Comparison of ENCODE assay signal across 2 cellular contexts in the genomic region with DNA sequence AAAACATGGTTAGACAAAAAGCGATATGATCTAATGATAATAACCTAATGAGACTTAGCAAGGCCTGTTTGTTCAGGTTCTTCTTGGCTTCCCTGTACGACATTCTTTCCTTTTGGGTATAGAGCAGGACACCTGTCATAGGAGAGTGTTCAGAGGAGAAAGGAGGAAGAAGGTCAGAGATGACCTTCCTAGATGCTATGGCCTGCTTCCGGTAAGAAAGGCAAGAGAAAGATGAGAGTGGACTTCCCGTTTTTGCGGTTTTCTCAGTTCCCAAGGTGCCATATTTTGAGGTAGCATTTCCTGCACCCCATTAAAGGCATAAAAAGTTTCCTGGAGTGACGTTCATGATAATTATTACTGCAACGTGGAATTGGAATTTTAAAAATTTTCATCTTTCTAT.
TF ChIP-seq lines count a peak whose summit lies in the region.

No MANE protein-coding gene starts in this region.

TF ChIP-seq in GM12891, 5 proteins besides CTCF, POLR2A, EP300 and RAD21:
- TF ChIP-seq SPI1 (IDR thresholded peaks at IDR 0.05; ENCODE audit: low read depth, low read length): peak; percentile 42; the same call in 1 of the 2 replicates
- TF ChIP-seq PAX5 (IDR thresholded peaks at IDR 0.05; ENCODE audit: insufficient read depth, low read length, severe bottlenecking): no peak
- no peak for TF ChIP-seq POLR2AphosphoS5 (IDR thresholded peaks at IDR 0.05; ENCODE audit: low read depth, low read length)
- TF ChIP-seq POU2F2 (IDR thresholded peaks at IDR 0.05; ENCODE audit: low read depth, low read length): no peak
- no peak for TF ChIP-seq TAF1 (IDR thresholded peaks at IDR 0.05; ENCODE audit: low read depth, low read length)

TF ChIP-seq in K562, 482 proteins besides CTCF, POLR2A, EP300 and RAD21:
- TF ChIP-seq ETV6 (IDR thresholded peaks at IDR 0.05; ENCODE audit: borderline replicate concordance in 1 of 2, low read depth in 2 of 2, low read length in 1 of 2) (0 out of 4 replicates have a peak, but pooled peaks of 1 of the 2 experiments have one; percentile 35), ETV6 (CRISPR knock-in tag; IDR thresholded peaks at IDR 0.05; ENCODE audit: borderline replicate concordance) (no peak), SPI1 (IDR thresholded peaks at IDR 0.05; ENCODE audit: borderline replicate concordance, low read depth, low read length) (peak; percentile 62; the same call in 1 of the 2 replicates), MCM5 (IDR thresholded peaks at IDR 0.05; ENCODE audit: low read depth) (no peak), ARID2 (IDR thresholded peaks at IDR 0.05) (no peak), BDP1 (IDR thresholded peaks at IDR 0.05; ENCODE audit: insufficient read depth, insufficient read length) (no peak), NFIC (IDR thresholded peaks at IDR 0.05) (no peak), HMG20A (CRISPR knock-in tag; conservative IDR thresholded peaks at IDR 0.05) (no peak), TGIF2 (CRISPR knock-in tag; IDR thresholded peaks at IDR 0.05) (no peak), TBL1XR1 (IDR thresholded peaks at IDR 0.05; ENCODE audit: low read length in 2 of 2) (no peak)
- TF ChIP-seq, protein P1, sequence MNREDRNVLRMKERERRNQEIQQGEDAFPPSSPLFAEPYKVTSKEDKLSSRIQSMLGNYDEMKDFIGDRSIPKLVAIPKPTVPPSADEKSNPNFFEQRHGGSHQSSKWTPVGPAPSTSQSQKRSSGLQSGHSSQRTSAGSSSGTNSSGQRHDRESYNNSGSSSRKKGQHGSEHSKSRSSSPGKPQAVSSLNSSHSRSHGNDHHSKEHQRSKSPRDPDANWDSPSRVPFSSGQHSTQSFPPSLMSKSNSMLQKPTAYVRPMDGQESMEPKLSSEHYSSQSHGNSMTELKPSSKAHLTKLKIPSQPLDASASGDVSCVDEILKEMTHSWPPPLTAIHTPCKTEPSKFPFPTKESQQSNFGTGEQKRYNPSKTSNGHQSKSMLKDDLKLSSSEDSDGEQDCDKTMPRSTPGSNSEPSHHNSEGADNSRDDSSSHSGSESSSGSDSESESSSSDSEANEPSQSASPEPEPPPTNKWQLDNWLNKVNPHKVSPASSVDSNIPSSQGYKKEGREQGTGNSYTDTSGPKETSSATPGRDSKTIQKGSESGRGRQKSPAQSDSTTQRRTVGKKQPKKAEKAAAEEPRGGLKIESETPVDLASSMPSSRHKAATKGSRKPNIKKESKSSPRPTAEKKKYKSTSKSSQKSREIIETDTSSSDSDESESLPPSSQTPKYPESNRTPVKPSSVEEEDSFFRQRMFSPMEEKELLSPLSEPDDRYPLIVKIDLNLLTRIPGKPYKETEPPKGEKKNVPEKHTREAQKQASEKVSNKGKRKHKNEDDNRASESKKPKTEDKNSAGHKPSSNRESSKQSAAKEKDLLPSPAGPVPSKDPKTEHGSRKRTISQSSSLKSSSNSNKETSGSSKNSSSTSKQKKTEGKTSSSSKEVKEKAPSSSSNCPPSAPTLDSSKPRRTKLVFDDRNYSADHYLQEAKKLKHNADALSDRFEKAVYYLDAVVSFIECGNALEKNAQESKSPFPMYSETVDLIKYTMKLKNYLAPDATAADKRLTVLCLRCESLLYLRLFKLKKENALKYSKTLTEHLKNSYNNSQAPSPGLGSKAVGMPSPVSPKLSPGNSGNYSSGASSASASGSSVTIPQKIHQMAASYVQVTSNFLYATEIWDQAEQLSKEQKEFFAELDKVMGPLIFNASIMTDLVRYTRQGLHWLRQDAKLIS (CRISPR knock-in tag; IDR thresholded peaks at IDR 0.05): no peak
- TF ChIP-seq, protein P2, sequence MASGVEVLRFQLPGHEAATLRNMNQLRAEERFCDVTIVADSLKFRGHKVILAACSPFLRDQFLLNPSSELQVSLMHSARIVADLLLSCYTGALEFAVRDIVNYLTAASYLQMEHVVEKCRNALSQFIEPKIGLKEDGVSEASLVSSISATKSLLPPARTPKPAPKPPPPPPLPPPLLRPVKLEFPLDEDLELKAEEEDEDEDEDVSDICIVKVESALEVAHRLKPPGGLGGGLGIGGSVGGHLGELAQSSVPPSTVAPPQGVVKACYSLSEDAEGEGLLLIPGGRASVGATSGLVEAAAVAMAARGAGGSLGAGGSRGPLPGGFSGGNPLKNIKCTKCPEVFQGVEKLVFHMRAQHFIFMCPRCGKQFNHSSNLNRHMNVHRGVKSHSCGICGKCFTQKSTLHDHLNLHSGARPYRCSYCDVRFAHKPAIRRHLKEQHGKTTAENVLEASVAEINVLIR (CRISPR knock-in tag; IDR thresholded peaks at IDR 0.05): no peak
